ENCODE assay signal across 9 cellular contexts in the genomic region with DNA sequence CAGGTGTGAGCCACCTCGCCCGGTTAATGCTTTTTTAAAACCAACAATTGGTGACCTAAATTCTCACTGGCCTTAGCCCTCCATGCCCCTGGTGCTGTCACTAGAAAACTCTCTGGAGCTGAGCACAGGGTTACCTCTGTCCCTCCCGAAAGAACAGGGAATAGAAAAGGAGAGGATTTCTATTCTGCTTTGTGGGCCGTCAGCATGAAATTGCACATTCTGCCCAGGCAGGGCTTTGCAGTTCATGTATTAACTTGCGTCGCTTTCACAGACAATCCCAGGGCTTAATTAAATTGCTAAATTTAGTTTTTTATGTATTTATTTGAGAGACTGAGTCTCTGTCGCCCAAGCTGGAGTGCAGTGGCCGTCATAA. TPM values are rescaled to one million over a fixed set of nuclear protein-coding genes. Genes with fewer than 3 reads are reported as not detected.
A peak's percentile ranks its signal among the peaks of the same experiment; 100 is the strongest.
DNase-seq lines count a peak whose midpoint lies in the region; ATAC-seq, FAIRE-seq and TF ChIP-seq lines count a peak whose summit lies in the region.
"Had no signal": no experiment of that assay in that cellular context is flagged by ENCODE, and none has a peak within 500 bp of the region (broad histone marks: within the 10 kb centered on the region; RNA-seq: fewer than 3 reads in every experiment).

No MANE protein-coding gene starts in this region.

- H3K27ac ChIP-seq in A549 (peak overlapping the region; percentile 56 to 70; a peak in 4 of 6 replicates), HEK293 (ENCODE audit: extremely low read depth, low read depth, low read length) (no peak overlapping the region), stomach (peak overlapping the region; percentile 83 to 97 (median 93))

- CTCF ChIA-PET in A549 (lab: Yijun Ruan, JAX) (interaction anchor here (0.9 kb wide), 1 partner anchor 9 kb away, joined by 3 read pairs; no protein-coding TSS in a partner anchor), HEK293 (lab: Yijun Ruan, JAX) (interaction anchor here (0.7 kb wide), 1 partner anchor 61 kb away, joined by 3 read pairs; no protein-coding TSS in a partner anchor)

- peak; percentile 49 for ATAC-seq in A549

- peaks cover 16 to 28% of the 10 kb centered on the region in 2 experiments for H3K36me3 ChIP-seq in HEK293 (ENCODE audit: control insufficient read depth in 2 of 2, insufficient read depth in 1 of 2, low read length in 2 of 2)
- H3K36me3 ChIP-seq in iPS-15b (ENCODE audit: control insufficient read depth, insufficient read depth, low read length) = peaks cover 16% of the 10 kb centered on the region
- peaks cover 15 to 38% (median 30%) of the 10 kb centered on the region in 4 donors for H3K36me3 ChIP-seq in stomach

- H3K9me3 Mint-ChIP-seq in activated T-helper 1 cell treated with anti-CD3 and anti-CD28 coated beads, Interleukin-12 subunit alpha, Interleukin-12 subunit beta, Interleukin-2, Interleukin-4 antibody, amounts not matched to agents 30 ng/mL and 10 ng/mL and 1 ng/mL, durations not matched to agents 14 hours and 24 hours and 36 hours = peaks cover 46% of the 10 kb centered on the region

- H3K27me3 ChIP-seq in iPS-15b (ENCODE audit: control insufficient read depth, insufficient read depth, low read length) (no peaks in the 10 kb centered on the region), stomach (no peaks in the 10 kb centered on the region)

- TF ChIP-seq EP300 in A549 (IDR thresholded peaks at IDR 0.05) (no peak), stomach (IDR thresholded peaks at IDR 0.05) (no peak)

- H3K36me3 Mint-ChIP-seq in activated T-helper 1 cell treated with anti-CD3 and anti-CD28 coated beads, Interleukin-12 subunit alpha, Interleukin-12 subunit beta, Interleukin-2, Interleukin-4 antibody, amounts not matched to agents 30 ng/mL and 10 ng/mL and 1 ng/mL, durations not matched to agents 14 hours and 24 hours and 36 hours (ENCODE audit: low read depth) = peaks cover 44% of the 10 kb centered on the region

- H3K4me1 Mint-ChIP-seq in activated T-helper 1 cell treated with anti-CD3 and anti-CD28 coated beads, Interleukin-12 subunit alpha, Interleukin-12 subunit beta, Interleukin-2, Interleukin-4 antibody, amounts not matched to agents 30 ng/mL and 10 ng/mL and 1 ng/mL, durations not matched to agents 14 hours and 24 hours and 36 hours (ENCODE audit: low read depth) = peaks cover 17% of the 10 kb centered on the region

- TF ChIP-seq CTCF in A549 (IDR thresholded peaks at IDR 0.05) (no peak), HEK293 (tag by site-specific recombination; IDR thresholded peaks at IDR 0.05) (no peak), stomach (IDR thresholded peaks at IDR 0.05) (no peak)

- H3K4me3 ChIP-seq in A549 (peak overlapping the region; percentile 71), HEK293 (ENCODE audit: low read depth, low read length) (peak overlapping the region; percentile 72), iPS-15b (ENCODE audit: low read depth, low read length) (peak overlapping the region; percentile 66), stomach (peak overlapping the region; percentile 66 to 86 (median 75))

- peaks cover 82% of the 10 kb centered on the region for H3K9me3 ChIP-seq in A549
- no peaks in the 10 kb centered on the region; the same call in 1 of the 2 replicates for H3K9me3 ChIP-seq in HEK293 (ENCODE audit: control insufficient read depth, insufficient read depth, low read depth, low read length)
- H3K9me3 ChIP-seq in iPS-15b (ENCODE audit: control insufficient read depth, insufficient read depth, low read length) = no peaks in the 10 kb centered on the region
- H3K9me3 ChIP-seq in stomach = peaks cover 0 to 39% (median 19%) of the 10 kb centered on the region in 4 donors

- H3K9ac ChIP-seq in iPS-15b (ENCODE audit: low read depth, low read length) = no peak overlapping the region

- H3K27me3 Mint-ChIP-seq in activated T-helper 1 cell treated with anti-CD3 and anti-CD28 coated beads, Interleukin-12 subunit alpha, Interleukin-12 subunit beta, Interleukin-2, Interleukin-4 antibody, amounts not matched to agents 30 ng/mL and 10 ng/mL and 1 ng/mL, durations not matched to agents 14 hours and 24 hours and 36 hours (ENCODE audit: insufficient read depth) = peaks cover 2% of the 10 kb centered on the region

- POLR2A ChIA-PET in A549 (lab: Yijun Ruan, JAX) (interaction anchor here (0.7 kb wide), 1 partner anchor 237 kb away, joined by 4 read pairs; no protein-coding TSS in a partner anchor), HEK293 (lab: Yijun Ruan, JAX) (interaction anchor here (0.6 to 1.0 kb wide), 3 partner anchors 73 to 232 kb away, joined by 3 to 4 read pairs (median 3); a partner anchor contains a TSS)

- TF ChIP-seq POLR2A in A549 (IDR thresholded peaks at IDR 0.05; ENCODE audit: low read length) (no peak), stomach (IDR thresholded peaks at IDR 0.05) (no peak)

- intact Hi-C loops in activated T-helper 1 cell treated with anti-CD3 and anti-CD28 coated beads, Interleukin-12 subunit alpha, Interleukin-12 subunit beta, Interleukin-2, Interleukin-4 antibody, amounts not matched to agents 30 ng/mL and 10 ng/mL and 1 ng/mL, durations not matched to agents 14 hours and 24 hours and 36 hours (cut with micrococcal nuclease) = loop anchor here (5.0 kb wide), 1 partner anchor 231 kb away; a partner anchor contains a TSS
- intact Hi-C loops in stomach (cut with DNase I; ENCODE audit: low total_unique reads) = no loop called here

- H3K4me1 ChIP-seq in A549 (no peaks in the 10 kb centered on the region), HEK293 (ENCODE audit: control insufficient read depth, insufficient read depth, low read length) (0 out of 2 replicates have a peak, but pooled peaks cover 3% of the 10 kb centered on the region), iPS-15b (ENCODE audit: control insufficient read depth, insufficient read depth, low read length) (no peaks in the 10 kb centered on the region), stomach (peaks cover 12 to 24% (median 17%) of the 10 kb centered on the region in 4 donors)

- peak overlapping the region; percentile 77 for H3K4me3 Mint-ChIP-seq in activated T-helper 1 cell treated with anti-CD3 and anti-CD28 coated beads, Interleukin-12 subunit alpha, Interleukin-12 subunit beta, Interleukin-2, Interleukin-4 antibody, amounts not matched to agents 30 ng/mL and 10 ng/mL and 1 ng/mL, durations not matched to agents 14 hours and 24 hours and 36 hours

- H3K4me2 ChIP-seq in A549 = peak overlapping the region; percentile 97

- peak overlapping the region; percentile 52 for H3K27ac Mint-ChIP-seq in activated T-helper 1 cell treated with anti-CD3 and anti-CD28 coated beads, Interleukin-12 subunit alpha, Interleukin-12 subunit beta, Interleukin-2, Interleukin-4 antibody, amounts not matched to agents 30 ng/mL and 10 ng/mL and 1 ng/mL, durations not matched to agents 14 hours and 24 hours and 36 hours

- DNase-seq in A549 (ENCODE audit: low read depth in 1 of 2, low spot score in 1 of 2) = peak in 1 of 2 experiments; percentile 29
- DNase-seq in activated T-helper 1 cell treated with anti-CD3 and anti-CD28 coated beads, Interleukin-12 subunit alpha, Interleukin-12 subunit beta, Interleukin-2, Interleukin-4 antibody, amounts not matched to agents 30 ng/mL and 10 ng/mL and 1 ng/mL, durations not matched to agents 14 hours and 24 hours and 36 hours (ENCODE audit: low spot score) = peak; percentile 3
- DNase-seq in stomach = no peak
- no peak for DNase-seq in dedifferentiated amniotic fluid mesenchymal stem cell (ENCODE audit: extremely low spot score)
- no peak for DNase-seq in HK-2 (ENCODE audit: unreplicated experiment)
- no peak for DNase-seq in cerebellar nuclear complex (lab: John Stamatoyannopoulos, UW)

- FAIRE-seq in A549 (lab: Jason Lieb, UNC) = no peak
- FAIRE-seq: GM18507 had no signal

- WGBS in A549 (ENCODE audit: missing lambda C conversion rate) = 37% methylated on average over 8 of the region's 8 CpGs
- WGBS in stomach, 5 donors = 13 to 16% (median 14%) methylated on average over 8 of the region's 8 CpGs

- TF ChIP-seq RAD21 in A549 (conservative IDR thresholded peaks at IDR 0.05 in 1 of 2, IDR thresholded peaks at IDR 0.05 in 1 of 2) = no peak

RNA-seq across cellular contexts. Expression of a gene that starts 0.6 kb away (rescaled TPM):
- polyA plus RNA-seq in A549 (2011; rRNA removed) (11.0 and 14.1 TPM in 2 replicates), A549 (2017; fragmentation: RNase III; extraction: RNeasy Plus Mini Kit Qiagen cat#74134 plus additional on column Dnase treatment) (62.7 to 68.5 TPM (median 63.6 TPM) in 3 replicates), stomach (1 to 10 TPM; 4.0 to 5.2 (median 4.8) TPM)
- 2.0 and 2.2 TPM in 2 replicates for polyA plus RNA-seq in A549 (2012; cell fraction: cytosol; rRNA removed)
- polyA plus RNA-seq in A549 (2012; cell fraction: nucleus; rRNA removed) = 0.82 and 0.91 TPM in 2 replicates
- 4.0 and 4.1 TPM in 2 replicates for polyA minus RNA-seq in A549 (2011; rRNA and poly(A)+ RNA removed)
- 3.5 and 4.8 TPM in 2 replicates for total RNA-seq in activated T-helper 1 cell treated with anti-CD3 and anti-CD28 coated beads, Interleukin-12 subunit alpha, Interleukin-12 subunit beta, Interleukin-2, Interleukin-4 antibody, amounts not matched to agents 30 ng/mL and 10 ng/mL and 1 ng/mL, durations not matched to agents 14 hours and 24 hours and 36 hours
- 10 to 100 TPM in 1 of 5 donors, 1 to 10 TPM in 4; 2.2 to 11.0 (median 8.1) TPM for total RNA-seq in stomach

RNA-seq across cellular contexts. Expression of a gene that starts 27.0 kb away (rescaled TPM):
- 19.3 and 21.9 TPM in 2 replicates for polyA plus RNA-seq in A549 (2011; rRNA removed)
- polyA plus RNA-seq in A549 (2012; cell fraction: cytosol; rRNA removed) = 4.5 and 4.7 TPM in 2 replicates
- polyA plus RNA-seq in A549 (2012; cell fraction: nucleus; rRNA removed) = 2.5 and 3.8 TPM in 2 replicates
- polyA plus RNA-seq in A549 (2017; fragmentation: RNase III; extraction: RNeasy Plus Mini Kit Qiagen cat#74134 plus additional on column Dnase treatment) = 11.1 to 11.9 TPM (median 11.2 TPM) in 3 replicates
- 11.6 and 11.7 TPM in 2 replicates for polyA minus RNA-seq in A549 (2011; rRNA and poly(A)+ RNA removed)
- total RNA-seq in activated T-helper 1 cell treated with anti-CD3 and anti-CD28 coated beads, Interleukin-12 subunit alpha, Interleukin-12 subunit beta, Interleukin-2, Interleukin-4 antibody, amounts not matched to agents 30 ng/mL and 10 ng/mL and 1 ng/mL, durations not matched to agents 14 hours and 24 hours and 36 hours = 13.8 and 16.5 TPM in 2 replicates
- total RNA-seq in stomach = 10 to 100 TPM in 3 of 5 donors, 1 to 10 TPM in 2; 1.3 to 19.6 (median 14.2) TPM
- 1 to 10 TPM; 2.6 to 4.0 (median 3.3) TPM for polyA plus RNA-seq in stomach

RNA-seq across cellular contexts. Expression of a gene that starts 39.7 kb away (rescaled TPM):
- 0.11 TPM in 1 of 2 replicates, not detected in the other for polyA plus RNA-seq in A549 (2011; rRNA removed)
- not detected in 2 replicates for polyA plus RNA-seq in A549 (2012; cell fraction: cytosol; rRNA removed)
- not detected in 2 replicates for polyA plus RNA-seq in A549 (2012; cell fraction: nucleus; rRNA removed)
- polyA plus RNA-seq in A549 (2017; fragmentation: RNase III; extraction: RNeasy Plus Mini Kit Qiagen cat#74134 plus additional on column Dnase treatment) = 0.08 TPM in 1 of 3 replicates, not detected in the others
- not detected in 2 replicates for polyA minus RNA-seq in A549 (2011; rRNA and poly(A)+ RNA removed)
- 0.29 and 0.36 TPM in 2 replicates for total RNA-seq in activated T-helper 1 cell treated with anti-CD3 and anti-CD28 coated beads, Interleukin-12 subunit alpha, Interleukin-12 subunit beta, Interleukin-2, Interleukin-4 antibody, amounts not matched to agents 30 ng/mL and 10 ng/mL and 1 ng/mL, durations not matched to agents 14 hours and 24 hours and 36 hours
- 1 to 10 TPM in 1 of 5 donors, under 1 TPM in 1, not detected in 3; 0.45 to 2.2 TPM for total RNA-seq in stomach
- 1 to 10 TPM in 2 of 3 donors, under 1 TPM in 1; 0.93 to 2.6 (median 1.4) TPM for polyA plus RNA-seq in stomach
